ENCODE assay signal across 22 cellular contexts in the genomic region with DNA sequence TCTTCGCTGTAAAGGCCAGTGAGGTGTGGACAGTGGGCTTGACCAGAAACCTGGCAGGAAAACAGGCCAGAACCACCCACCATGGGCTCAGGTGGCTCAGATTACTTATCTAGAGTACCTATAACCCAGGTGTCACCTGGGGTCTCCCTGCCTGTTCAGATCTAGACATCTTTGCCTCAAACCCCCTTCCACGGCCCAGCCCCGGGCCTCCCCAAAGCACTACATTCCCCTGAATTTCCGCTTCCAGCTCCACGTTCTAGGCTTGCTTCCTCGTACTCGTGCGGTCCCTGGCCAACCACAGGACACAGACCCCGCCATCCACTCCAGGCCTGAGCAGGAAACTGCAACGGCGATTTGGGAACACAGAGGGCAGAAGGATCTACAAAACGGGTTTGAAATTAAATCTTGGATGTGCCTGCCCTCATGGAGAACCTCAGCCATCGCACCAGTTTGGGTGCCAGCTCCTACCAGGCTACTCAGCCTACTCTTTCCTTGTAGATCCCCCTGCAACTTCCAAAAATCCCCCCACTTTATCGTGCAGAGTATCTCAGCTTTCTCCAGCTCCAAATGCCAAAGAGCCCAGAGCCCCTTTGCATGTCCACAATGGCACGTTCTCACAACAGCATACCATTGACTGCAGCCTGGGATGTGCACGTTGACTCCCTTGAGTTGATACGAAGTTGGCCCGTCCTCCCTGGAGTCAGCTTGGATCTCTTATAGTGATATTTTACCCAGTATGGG.
A peak's percentile ranks its signal among the peaks of the same experiment; 100 is the strongest.
DNase-seq lines count a peak whose midpoint lies in the region; FAIRE-seq and TF ChIP-seq lines count a peak whose summit lies in the region.
"Had no signal": no experiment of that assay in that cellular context is flagged by ENCODE, and none has a peak within 500 bp of the region (broad histone marks: within the 10 kb centered on the region; RNA-seq: fewer than 3 reads in every experiment).

No MANE protein-coding gene starts in this region.

- H2BK5ac ChIP-seq in neuronal stem cell (ENCODE audit: low read length), result no peak overlapping the region

- H3K27ac ChIP-seq in right atrium auricular region (no peak overlapping the region), neuronal stem cell (replicated peaks; ENCODE audit: low read length) (no peak overlapping the region)
- H3K27ac ChIP-seq: A549; BLaER1 treated with 17β-estradiol and CSF1 and Interleukin-3, amounts not matched to agents 10 nM and 100 nM had no signal

- no peak overlapping the region for H3K9ac ChIP-seq in neuronal stem cell (ENCODE audit: low read depth, low read length, poor library complexity)
- H3K9ac ChIP-seq: BLaER1 treated with 17β-estradiol and CSF1 and Interleukin-3, amounts not matched to agents 10 nM and 100 nM had no signal

- H3K27ac Mint-ChIP-seq in glutamatergic neuron (ENCODE audit: unreplicated experiment), result peak overlapping the region; percentile 93
- H3K27ac Mint-ChIP-seq: CD14-positive monocyte; CD4-positive, alpha-beta T cell; CD8-positive, alpha-beta memory T cell had no signal

- H3K4me3 ChIP-seq in right atrium auricular region, result no peak overlapping the region
- H3K4me3 ChIP-seq in neuronal stem cell (ENCODE audit: low read length in 2 of 2), result no peak overlapping the region
- H3K4me3 ChIP-seq: A549; BLaER1 treated with 17β-estradiol and CSF1 and Interleukin-3, amounts not matched to agents 10 nM and 100 nM had no signal

- no peak overlapping the region for H3K18ac ChIP-seq in neuronal stem cell (ENCODE audit: low read length)

- WGBS in neuronal stem cell (ENCODE audit: extremely low coverage in 2 of 2, insufficient read length in 2 of 2, insufficient replicate concordance in 1 of 2), 2 donors, result no CpG with 5 or more reads among the region's 18 CpGs

- H3K36me3 Mint-ChIP-seq in glutamatergic neuron (ENCODE audit: unreplicated experiment), result no peaks in the 10 kb centered on the region
- H3K36me3 Mint-ChIP-seq: CD14-positive monocyte; CD8-positive, alpha-beta memory T cell had no signal

- peaks cover 25% of the 10 kb centered on the region for H3K9me3 Mint-ChIP-seq in glutamatergic neuron (ENCODE audit: unreplicated experiment)
- H3K9me3 Mint-ChIP-seq: CD14-positive monocyte; CD4-positive, alpha-beta T cell had no signal

- H4K8ac ChIP-seq in neuronal stem cell (ENCODE audit: low read depth, low read length), result no peak overlapping the region

- peaks cover 27% of the 10 kb centered on the region for H3K4me1 Mint-ChIP-seq in glutamatergic neuron (ENCODE audit: low read depth, unreplicated experiment)
- H3K4me1 Mint-ChIP-seq: CD14-positive monocyte; CD8-positive, alpha-beta memory T cell had no signal

- intact Hi-C loops in cardiac septum (cut with DNase I), result no loop called here

- H2AK5ac ChIP-seq in neuronal stem cell (ENCODE audit: low read depth, low read length), result no peak overlapping the region

- H3K4ac ChIP-seq in neuronal stem cell (ENCODE audit: low read length), result no peak overlapping the region

- H3K27me3 Mint-ChIP-seq in glutamatergic neuron (ENCODE audit: unreplicated experiment), result peaks cover 13% of the 10 kb centered on the region

- H2BK15ac ChIP-seq in neuronal stem cell (ENCODE audit: low read length), result peak overlapping the region; percentile 72

- H3K4me1 ChIP-seq in right atrium auricular region (no peaks in the 10 kb centered on the region), neuronal stem cell (ENCODE audit: control insufficient read depth in 2 of 2, insufficient read depth in 1 of 2, low read depth in 1 of 2, low read length in 2 of 2) (peaks cover under 1 to 2% of the 10 kb centered on the region in 2 donors)
- H3K4me1 ChIP-seq: A549 had no signal

- no peak overlapping the region for H3K4me2 ChIP-seq in neuronal stem cell (ENCODE audit: insufficient read depth, low read length, poor library complexity, severe bottlenecking)
- H3K4me2 ChIP-seq: A549; BLaER1 treated with 17β-estradiol and CSF1 and Interleukin-3, amounts not matched to agents 10 nM and 100 nM had no signal

- no peak overlapping the region for H2BK120ac ChIP-seq in neuronal stem cell (ENCODE audit: low read depth, low read length)

- no peak for FAIRE-seq in HTR-8/SVneo (lab: Jason Lieb, UNC)
- FAIRE-seq: A549, D721Med, G401.6, GM12892, H54 had no signal

- H3K79me1 ChIP-seq in neuronal stem cell (ENCODE audit: low read depth, low read length), result no peaks in the 10 kb centered on the region

- H2AFZ ChIP-seq in neuronal stem cell (ENCODE audit: low read length), result no peak overlapping the region

- TF ChIP-seq CTCF in right atrium auricular region (IDR thresholded peaks at IDR 0.05) (no peak), glutamatergic neuron (IDR thresholded peaks at IDR 0.05; ENCODE audit: partially characterized antibody, unreplicated experiment) (no peak)

- H3K9me3 ChIP-seq in right atrium auricular region, result no peaks in the 10 kb centered on the region
- H3K9me3 ChIP-seq in neuronal stem cell (replicated peaks in 1 of 2; ENCODE audit: control insufficient read depth in 2 of 2, insufficient read depth in 1 of 2, low read depth in 1 of 2, low read length in 2 of 2), result no peaks in the 10 kb centered on the region
- H3K9me3 ChIP-seq: A549; BE2C; BLaER1 treated with 17β-estradiol and CSF1 and Interleukin-3, amounts not matched to agents 10 nM and 100 nM had no signal

- H3K23ac ChIP-seq in neuronal stem cell (ENCODE audit: low read depth, low read length, poor library complexity), result no peak overlapping the region

- H3K4me3 Mint-ChIP-seq in glutamatergic neuron (ENCODE audit: unreplicated experiment), result no peak overlapping the region
- H3K4me3 Mint-ChIP-seq: CD14-positive monocyte; CD4-positive, alpha-beta T cell; CD8-positive, alpha-beta memory T cell had no signal

- no peak overlapping the region for H3K14ac ChIP-seq in neuronal stem cell (ENCODE audit: low read length)

- H3K27me3 ChIP-seq in right atrium auricular region, result no peaks in the 10 kb centered on the region
- peaks cover 0 to 9% (median 0%) of the 10 kb centered on the region in 3 experiments for H3K27me3 ChIP-seq in neuronal stem cell (ENCODE audit: control insufficient read depth in 3 of 3, insufficient read depth in 3 of 3, low read depth in 1 of 3, low read length in 3 of 3)
- H3K27me3 ChIP-seq: BE2C; BLaER1 treated with 17β-estradiol and CSF1 and Interleukin-3, amounts not matched to agents 10 nM and 100 nM had no signal

- no peak overlapping the region for H2BK12ac ChIP-seq in neuronal stem cell (ENCODE audit: low read length)

- no peaks in the 10 kb centered on the region for H3K36me3 ChIP-seq in right atrium auricular region
- H3K36me3 ChIP-seq in neuronal stem cell (replicated peaks in 1 of 2; ENCODE audit: control insufficient read depth in 2 of 2, insufficient read depth in 2 of 2, low read length in 2 of 2), result no peaks in the 10 kb centered on the region
- H3K36me3 ChIP-seq: BE2C; BLaER1 treated with 17β-estradiol and CSF1 and Interleukin-3, amounts not matched to agents 10 nM and 100 nM had no signal

- no peak overlapping the region for H4K91ac ChIP-seq in neuronal stem cell (ENCODE audit: low read depth, low read length, poor library complexity)

- DNase-seq in cardiac septum (ENCODE audit: low spot score), result peak; percentile 66
- DNase-seq in right atrium auricular region (ENCODE audit: low spot score), result no peak
- no peak for DNase-seq in glutamatergic neuron
- no peak for DNase-seq in neuronal stem cell (ENCODE audit: low spot score)
- no peak for DNase-seq in NCI-H1092 (lab: John Stamatoyannopoulos, UW)
- DNase-seq in HCEC 1CT, result no peak
- no peak for DNase-seq in HTR-8/SVneo (ENCODE audit: insufficient read length, low spot score)
- DNase-seq: 8988T; ACHN; AML-193; BE2C; CD4-positive, alpha-beta T cell; CD8-positive, alpha-beta memory T cell; DND-41; GOT3 had no signal
